24 cellular contexts compared by ENCODE assay signal in the genomic region with DNA sequence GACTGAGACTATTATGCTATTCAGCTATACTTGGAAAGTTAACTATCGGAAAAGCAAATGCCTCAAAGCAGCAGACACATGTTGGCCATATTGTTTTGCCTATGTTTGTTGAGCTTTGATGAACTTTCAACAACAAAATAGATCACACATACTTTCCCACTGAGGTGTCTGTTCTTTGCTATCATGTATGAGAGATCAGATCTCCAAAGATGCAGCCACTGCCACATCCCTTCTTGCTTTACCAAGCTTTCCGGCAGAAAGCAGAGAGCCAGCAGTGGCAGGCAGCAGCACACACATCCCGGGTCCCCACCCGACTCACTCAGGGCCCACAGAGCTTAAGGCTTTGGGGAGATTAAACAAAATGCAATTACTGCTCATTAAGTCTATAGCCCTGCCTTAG. TPM values are rescaled to one million over a fixed set of nuclear protein-coding genes. Genes with fewer than 3 reads are reported as not detected.
DNase-seq lines count a peak whose midpoint lies in the region; ATAC-seq and TF ChIP-seq lines count a peak whose summit lies in the region.
"Had no signal": no experiment of that assay in that cellular context is flagged by ENCODE, and none has a peak within 500 bp of the region (broad histone marks: within the 10 kb centered on the region; RNA-seq: fewer than 3 reads in every experiment).

No MANE protein-coding gene starts in this region.

- TF ChIP-seq CTCF in IMR-90 (conservative IDR thresholded peaks at IDR 0.05; ENCODE audit: low read depth, low read length) (no peak), brain (conservative IDR thresholded peaks at IDR 0.05) (no peak)

- peaks cover 11% of the 10 kb centered on the region for H3K9me1 ChIP-seq in IMR-90 (ENCODE audit: insufficient read depth, low read length)

- TF ChIP-seq POLR2A in IMR-90 (IDR thresholded peaks at IDR 0.05; ENCODE audit: low read depth, low read length), result no peak

- peak; percentile 58 for ATAC-seq in IMR-90 (ENCODE audit: low read depth)
- ATAC-seq in naive thymus-derived CD4-positive, alpha-beta T cell, result no peak
- no peak for ATAC-seq in activated T-cell treated with anti-CD3 and anti-CD28 coated beads, Interleukin-2, amount 50 U/mL, for 72 hours (replicated peaks in 1 of 2)
- ATAC-seq: activated CD8-positive, alpha-beta memory T cell treated with anti-CD3 and anti-CD28 coated beads, Interleukin-2, amount 10 ng/mL, durations not matched to agents 7 days and 5 days; esophagus mucosa; gastroesophageal sphincter; HCT116; left lung; PC-3 had no signal

- no peaks in the 10 kb centered on the region for H3K27me3 Mint-ChIP-seq in brain
- no peaks in the 10 kb centered on the region for H3K27me3 Mint-ChIP-seq in naive thymus-derived CD4-positive, alpha-beta T cell
- no peaks in the 10 kb centered on the region for H3K27me3 Mint-ChIP-seq in activated T-cell treated with anti-CD3 and anti-CD28 coated beads, Interleukin-2, amount 50 U/mL, for 72 hours (ENCODE audit: low read depth)
- H3K27me3 Mint-ChIP-seq: activated CD8-positive, alpha-beta memory T cell treated with anti-CD3 and anti-CD28 coated beads, Interleukin-2, amount 10 ng/mL, durations not matched to agents 7 days and 5 days; naive B cell had no signal

- H3K36me3 Mint-ChIP-seq in brain, result peaks cover 78% of the 10 kb centered on the region
- peaks cover 2 to 25% (median 19%) of the 10 kb centered on the region in 5 donors for H3K36me3 Mint-ChIP-seq in naive thymus-derived CD4-positive, alpha-beta T cell
- peaks cover 0 to 18% of the 10 kb centered on the region in 2 donors for H3K36me3 Mint-ChIP-seq in activated T-cell treated with anti-CD3 and anti-CD28 coated beads, Interleukin-2, amount 50 U/mL, for 72 hours (ENCODE audit: insufficient read depth in 2 of 2)

- H3K56ac ChIP-seq in IMR-90 (ENCODE audit: extremely low read depth, insufficient read depth, low read length), result no peak overlapping the region

- no TSS peak for BruUV-seq in IMR-90 (replicated peaks; lab: Mats Ljungman, UMichigan)

- H3K4ac ChIP-seq in IMR-90 (ENCODE audit: low read depth, low read length), result no peak overlapping the region

- H3K27me3 ChIP-seq in IMR-90 (ENCODE audit: control insufficient read depth, insufficient read depth, low read length), result no peaks in the 10 kb centered on the region
- no peaks in the 10 kb centered on the region for H3K27me3 ChIP-seq in naive thymus-derived CD4-positive, alpha-beta T cell (ENCODE audit: control insufficient read depth in 2 of 2, insufficient read depth in 2 of 2, low read length in 2 of 2)
- H3K27me3 ChIP-seq: ascending aorta, gastroesophageal sphincter, left lung had no signal

- no peak overlapping the region for H4K91ac ChIP-seq in IMR-90 (ENCODE audit: insufficient read depth, low read depth, low read length)

- peak; percentile 14 for DNase-seq in AG20443 (ENCODE audit: low spot score)
- DNase-seq in IMR-90, result no peak
- DNase-seq in naive thymus-derived CD4-positive, alpha-beta T cell, result no peak
- no peak for DNase-seq in NCI-H1436 treated with DMSO at 0.1 percent for 48 hours (lab: John Stamatoyannopoulos, UW)
- no peak for DNase-seq in NCI-H524 (lab: John Stamatoyannopoulos, UW)
- no peak for DNase-seq in activated T-cell treated with anti-CD3 and anti-CD28 coated beads, Interleukin-2, amount 50 U/mL, for 72 hours
- DNase-seq: activated CD4-positive, alpha-beta T cell treated with anti-CD3 and anti-CD28 coated beads for 48 hours; activated CD8-positive, alpha-beta memory T cell treated with anti-CD3 and anti-CD28 coated beads, Interleukin-2, amount 10 ng/mL, durations not matched to agents 7 days and 5 days; hippocampal formation; left lung; naive B cell; NCI-H1092 treated with DMSO at 0.1 percent for 48 hours; NCI-H1930; NCI-H2227 treated with DMSO at 0.1 percent for 48 hours; NCI-H748 treated with DMSO at 0.1 percent for 48 hours; PC-3; SHP77 had no signal

- peaks cover 52% of the 10 kb centered on the region for H3K4me1 Mint-ChIP-seq in brain
- peaks cover 11 to 38% (median 20%) of the 10 kb centered on the region in 7 donors for H3K4me1 Mint-ChIP-seq in naive thymus-derived CD4-positive, alpha-beta T cell
- H3K4me1 Mint-ChIP-seq in activated T-cell treated with anti-CD3 and anti-CD28 coated beads, Interleukin-2, amount 50 U/mL, for 72 hours (ENCODE audit: low read depth), result peaks cover 23% of the 10 kb centered on the region
- H3K4me1 Mint-ChIP-seq: CD14-positive monocyte had no signal

- 0 out of 2 replicates have a peak overlapping the region, but pooled peaks have one; percentile 10 for H3K4me2 ChIP-seq in IMR-90 (ENCODE audit: low read depth, low read length)

- intact Hi-C loops in IMR-90 (cut with micrococcal nuclease), result no loop called here
- intact Hi-C loops in naive thymus-derived CD4-positive, alpha-beta T cell (cut with micrococcal nuclease), result no loop called here

- H3K27ac ChIP-seq in IMR-90 (ENCODE audit: insufficient read depth, low read length), result no peak overlapping the region
- no peak overlapping the region for H3K27ac ChIP-seq in naive thymus-derived CD4-positive, alpha-beta T cell (ENCODE audit: low read depth, low read length)
- H3K27ac ChIP-seq: ascending aorta, gastroesophageal sphincter, left lung had no signal

- peak overlapping the region in 2 of 5 experiments; percentile 16 to 31 for H3K4me3 Mint-ChIP-seq in brain
- peak overlapping the region in 1 of 10 donors; percentile 1 for H3K4me3 Mint-ChIP-seq in naive thymus-derived CD4-positive, alpha-beta T cell
- no peak overlapping the region for H3K4me3 Mint-ChIP-seq in activated T-cell treated with anti-CD3 and anti-CD28 coated beads, Interleukin-2, amount 50 U/mL, for 72 hours
- H3K4me3 Mint-ChIP-seq: activated CD8-positive, alpha-beta memory T cell treated with anti-CD3 and anti-CD28 coated beads, Interleukin-2, amount 10 ng/mL, durations not matched to agents 7 days and 5 days; CD14-positive monocyte; naive B cell had no signal

- no peak for TF ChIP-seq RAD21 in IMR-90 (IDR thresholded peaks at IDR 0.05; ENCODE audit: low read length)

- H4K20me1 ChIP-seq in IMR-90 (ENCODE audit: insufficient read depth, low read length), result peaks cover 23% of the 10 kb centered on the region

- H3K79me1 ChIP-seq in IMR-90 (ENCODE audit: low read depth in 1 of 2, low read length in 2 of 2), result peaks cover 37 to 85% of the 10 kb centered on the region in 2 experiments

- no peak overlapping the region for H4K5ac ChIP-seq in IMR-90 (ENCODE audit: low read depth, low read length)

- no peak overlapping the region for H3K14ac ChIP-seq in IMR-90 (replicated peaks; ENCODE audit: low read depth, low read length)

- no peak overlapping the region for H2AK9ac ChIP-seq in IMR-90 (replicated peaks; ENCODE audit: low read depth, low read length, poor library complexity)

- no peak overlapping the region for H3K23ac ChIP-seq in IMR-90 (ENCODE audit: low read depth, low read length)

- no peak overlapping the region for H2BK5ac ChIP-seq in IMR-90 (ENCODE audit: low read depth, low read length, poor library complexity, severe bottlenecking)

- POLR2A ChIA-PET in IMR-90 (lab: Charles Lee; ENCODE audit: unreplicated experiment), result no interaction called here
- POLR2A ChIA-PET in naive thymus-derived CD4-positive, alpha-beta T cell (lab: Charles Lee), result no interaction called here

- CTCF ChIA-PET in IMR-90 (lab: Yijun Ruan, JAX), result no interaction called here
- CTCF ChIA-PET in naive thymus-derived CD4-positive, alpha-beta T cell (lab: Charles Lee), result no interaction called here

- no peak overlapping the region for H2BK15ac ChIP-seq in IMR-90 (ENCODE audit: low read depth, low read length)

- H3K9me3 ChIP-seq in IMR-90 (ENCODE audit: control insufficient read depth, insufficient read depth, low read length), result no peaks in the 10 kb centered on the region
- H3K9me3 ChIP-seq in naive thymus-derived CD4-positive, alpha-beta T cell (ENCODE audit: control insufficient read depth in 2 of 3, low read length in 3 of 3), result no peaks in the 10 kb centered on the region
- H3K9me3 ChIP-seq: ascending aorta, gastroesophageal sphincter, left lung had no signal

- no CpG with 5 or more reads among the region's 4 CpGs for WGBS in IMR-90 (ENCODE audit: extremely low coverage in 2 of 2, insufficient read length in 1 of 2), 2 experiments

- H3K9ac ChIP-seq in IMR-90 (ENCODE audit: low read depth, low read length), result no peak overlapping the region

- H2AK5ac ChIP-seq in IMR-90 (ENCODE audit: low read depth, low read length), result no peak overlapping the region

- H2BK120ac ChIP-seq in IMR-90 (ENCODE audit: low read depth, low read length), result no peak overlapping the region

- H3K9me3 Mint-ChIP-seq in brain, result no peaks in the 10 kb centered on the region
- no peaks in the 10 kb centered on the region for H3K9me3 Mint-ChIP-seq in naive thymus-derived CD4-positive, alpha-beta T cell
- H3K9me3 Mint-ChIP-seq in activated T-cell treated with anti-CD3 and anti-CD28 coated beads, Interleukin-2, amount 50 U/mL, for 72 hours, result no peaks in the 10 kb centered on the region
- H3K9me3 Mint-ChIP-seq: activated naive CD4-positive, alpha-beta T cell treated with anti-CD3 and anti-CD28 coated beads, Interleukin-2, amount 50 U/mL, for 72 hours; naive B cell had no signal

- H2BK20ac ChIP-seq in IMR-90 (ENCODE audit: low read depth, low read length), result no peak overlapping the region

- H3K4me3 ChIP-seq in IMR-90 (ENCODE audit: insufficient read depth, low read depth, low read length), result no peak overlapping the region
- no peak overlapping the region for H3K4me3 ChIP-seq in naive thymus-derived CD4-positive, alpha-beta T cell (ENCODE audit: low read length)
- H3K4me3 ChIP-seq: ascending aorta, gastroesophageal sphincter, left lung had no signal

- dilution Hi-C loops in IMR-90 (cut with HindIII; ENCODE audit: low sequenced_read_pairs, unreplicated experiment), result no loop called here

- H2AFZ ChIP-seq in IMR-90 (replicated peaks; ENCODE audit: low read length, poor library complexity), result no peak overlapping the region

- H3K27ac Mint-ChIP-seq in brain, result peak overlapping the region; percentile 46 to 90 (median 80)
- H3K27ac Mint-ChIP-seq in naive thymus-derived CD4-positive, alpha-beta T cell, result peak overlapping the region in 6 of 9 donors; percentile 14 to 84 (median 56)
- no peak overlapping the region for H3K27ac Mint-ChIP-seq in activated T-cell treated with anti-CD3 and anti-CD28 coated beads, Interleukin-2, amount 50 U/mL, for 72 hours
- H3K27ac Mint-ChIP-seq: activated CD8-positive, alpha-beta memory T cell treated with anti-CD3 and anti-CD28 coated beads, Interleukin-2, amount 10 ng/mL, durations not matched to agents 7 days and 5 days had no signal

- in situ Hi-C loops in IMR-90 (cut with MboI; ENCODE audit: low sequenced_read_pairs), result no loop called here

- H3K4me1 ChIP-seq in IMR-90 (ENCODE audit: control insufficient read depth, insufficient read depth, low read length), result peaks cover 16% of the 10 kb centered on the region
- H3K4me1 ChIP-seq in naive thymus-derived CD4-positive, alpha-beta T cell (ENCODE audit: control insufficient read depth in 2 of 2, insufficient read depth in 2 of 2, low read length in 2 of 2), result no peaks in the 10 kb centered on the region
- H3K4me1 ChIP-seq: ascending aorta, left lung had no signal

- H3K36me3 ChIP-seq in IMR-90 (ENCODE audit: control insufficient read depth, insufficient read depth, low read length), result peaks cover 15% of the 10 kb centered on the region
- H3K36me3 ChIP-seq in naive thymus-derived CD4-positive, alpha-beta T cell (ENCODE audit: control insufficient read depth in 2 of 3, insufficient read depth in 3 of 3, low read length in 3 of 3), result peaks cover 0 to 14% (median 3%) of the 10 kb centered on the region in 3 experiments

- H3K18ac ChIP-seq in IMR-90 (ENCODE audit: low read depth, low read length), result no peak overlapping the region

- H4K8ac ChIP-seq in IMR-90 (ENCODE audit: low read depth in 2 of 2, low read length in 2 of 2), result no peak overlapping the region

RNA-seq across cellular contexts. Expression of a gene that starts 18.8 kb away (rescaled TPM):
- 9.1 and 10.8 TPM in 2 replicates for total RNA-seq in IMR-90 (2012; rRNA removed)
- polyA plus RNA-seq in IMR-90 (2012; rRNA removed) (5.8 and 6.3 TPM in 2 replicates), brain (ENCODE audit: insufficient read depth, low read depth, low replicate concordance) (21.2 TPM)
- polyA plus RNA-seq in IMR-90 (2012; cell fraction: cytosol; rRNA removed), result 2.6 and 3.2 TPM in 2 replicates
- 7.5 and 15.3 TPM in 2 replicates for polyA plus RNA-seq in IMR-90 (2012; cell fraction: nucleus; rRNA removed; ENCODE audit: low replicate concordance)
- total RNA-seq in naive thymus-derived CD4-positive, alpha-beta T cell, result 10 to 100 TPM in 4 of 5 experiments, 1 to 10 TPM in 1; 8.5 to 16.8 (median 14.8) TPM
- polyA plus RNA-seq in naive thymus-derived CD4-positive, alpha-beta T cell, result 1 to 10 TPM in 1 of 2 donors, under 1 TPM in 1; 0.60 to 1.4 TPM
- 10 to 100 TPM in 1 of 2 donors, 1 to 10 TPM in 1; 9.9 to 13.2 TPM for total RNA-seq in activated T-cell treated with anti-CD3 and anti-CD28 coated beads, Interleukin-2, amount 50 U/mL, for 72 hours

RNA-seq across cellular contexts. Expression of a gene that starts 23.9 kb away (rescaled TPM):
- total RNA-seq in IMR-90 (2012; rRNA removed), result 173 and 191 TPM in 2 replicates
- 182 and 198 TPM in 2 replicates for polyA plus RNA-seq in IMR-90 (2012; rRNA removed)
- 283 and 302 TPM in 2 replicates for polyA plus RNA-seq in IMR-90 (2012; cell fraction: cytosol; rRNA removed)
- 132 and 215 TPM in 2 replicates for polyA plus RNA-seq in IMR-90 (2012; cell fraction: nucleus; rRNA removed; ENCODE audit: low replicate concordance)
- polyA plus RNA-seq in brain (ENCODE audit: insufficient read depth, low read depth, low replicate concordance), result 213 TPM
- 10 to 100 TPM; 33.2 to 58.6 (median 53.1) TPM for total RNA-seq in naive thymus-derived CD4-positive, alpha-beta T cell
- polyA plus RNA-seq in naive thymus-derived CD4-positive, alpha-beta T cell, result 10 to 100 TPM; 78.1 to 94.7 TPM
- total RNA-seq in activated T-cell treated with anti-CD3 and anti-CD28 coated beads, Interleukin-2, amount 50 U/mL, for 72 hours, result 10 to 100 TPM; 70.2 to 94.2 TPM

RNA-seq across cellular contexts. Expression of a gene that starts 39.3 kb away (rescaled TPM):
- 67.5 and 71.9 TPM in 2 replicates for total RNA-seq in IMR-90 (2012; rRNA removed)
- polyA plus RNA-seq in IMR-90 (2012; rRNA removed) (42.7 and 48.0 TPM in 2 replicates), brain (ENCODE audit: insufficient read depth, low read depth, low replicate concordance) (35.2 TPM)
- polyA plus RNA-seq in IMR-90 (2012; cell fraction: cytosol; rRNA removed), result 18.3 and 30.3 TPM in 2 replicates
- polyA plus RNA-seq in IMR-90 (2012; cell fraction: nucleus; rRNA removed; ENCODE audit: low replicate concordance), result 7.5 and 23.9 TPM in 2 replicates
- total RNA-seq in naive thymus-derived CD4-positive, alpha-beta T cell, result 10 to 100 TPM; 24.7 to 40.0 (median 31.0) TPM
- polyA plus RNA-seq in naive thymus-derived CD4-positive, alpha-beta T cell, result 10 to 100 TPM; 20.7 to 22.7 TPM
- total RNA-seq in activated T-cell treated with anti-CD3 and anti-CD28 coated beads, Interleukin-2, amount 50 U/mL, for 72 hours, result 10 to 100 TPM; 67.8 to 77.2 TPM
